In genomic region chr4:112652216-112652615, GRCh38 we compare ENCODE assay signal across 21 cellular contexts.
"Had no signal": no experiment of that assay in that cellular context is flagged by ENCODE, and none has a peak within 500 bp of the region (broad histone marks: within the 10 kb centered on the region; RNA-seq: fewer than 3 reads in every experiment).

No MANE protein-coding gene starts in this region.

- ATAC-seq: activated CD8-positive, alpha-beta memory T cell treated with anti-CD3 and anti-CD28 coated beads, Interleukin-2, amount 10 ng/mL, durations not matched to agents 7 days and 5 days; activated CD8-positive, alpha-beta T cell treated with anti-CD3 and anti-CD28 coated beads for 36 hours; activated naive CD8-positive, alpha-beta T cell treated with anti-CD3 and anti-CD28 coated beads, Interleukin-2, amount 50 U/mL, for 24 hours; effector memory CD8-positive, alpha-beta T cell; heart left ventricle; mucosa of descending colon; stimulated activated naive B cell treated with anti-CD40 and anti-IgM and Interleukin-4, amounts not matched to agents 10 μg/mL and 1 μg/mL and 100 μg/mL, for 72 hours; T-helper 17 cell had no signal

- H3K4me3 ChIP-seq: heart left ventricle, mucosa of descending colon, testis, uterus had no signal

- H3K9me3 ChIP-seq: heart left ventricle, mucosa of descending colon, testis, uterus had no signal

- DNase-seq: activated CD4-positive, alpha-beta T cell treated with anti-CD3 and anti-CD28 coated beads, Interleukin-2, amount 10 ng/mL, durations not matched to agents 24 days and 14 days; activated CD8-positive, alpha-beta memory T cell treated with anti-CD3 and anti-CD28 coated beads, Interleukin-2, amount 10 ng/mL, durations not matched to agents 7 days and 5 days; activated CD8-positive, alpha-beta T cell treated with anti-CD3 and anti-CD28 coated beads for 36 hours; activated gamma-delta T cell; activated naive CD4-positive, alpha-beta T cell treated with anti-CD3 and anti-CD28 coated beads, Interleukin-2, amount 50 U/mL, for 16 hours; activated naive CD8-positive, alpha-beta T cell treated with anti-CD3 and anti-CD28 coated beads, Interleukin-2, amount 50 U/mL, for 24 hours; activated T-cell treated with anti-CD3 and anti-CD28 coated beads for 4 hours; brain microvascular endothelial cell; caudate nucleus; dermis blood vessel endothelial cell; effector memory CD8-positive, alpha-beta T cell; heart left ventricle; mesenchymal stem cell; mucosa of descending colon; stimulated activated CD4-positive, alpha-beta T cell treated with anti-CD3 and anti-CD28 coated beads, Interleukin-2, amount 100 ng/mL, for 48 hours; stimulated activated CD8-positive, alpha-beta memory T cell treated with anti-CD3 and anti-CD28 coated beads, Interleukin-4, amount 100 ng/mL, for 48 hours; stimulated activated naive B cell treated with anti-CD40 and anti-IgM and Interleukin-4, amounts not matched to agents 10 μg/mL and 1 μg/mL and 100 μg/mL, for 72 hours; T-helper 17 cell; testis; trophoblast cell; uterus had no signal

- H3K27ac ChIP-seq: brain microvascular endothelial cell, heart left ventricle, testis, uterus had no signal

- H3K36me3 ChIP-seq: uterus had no signal

- H3K27me3 ChIP-seq: brain microvascular endothelial cell, heart left ventricle, testis, uterus had no signal

- H3K4me1 ChIP-seq: testis, uterus had no signal
